13 cellular contexts compared by ENCODE assay signal in the genomic region with DNA sequence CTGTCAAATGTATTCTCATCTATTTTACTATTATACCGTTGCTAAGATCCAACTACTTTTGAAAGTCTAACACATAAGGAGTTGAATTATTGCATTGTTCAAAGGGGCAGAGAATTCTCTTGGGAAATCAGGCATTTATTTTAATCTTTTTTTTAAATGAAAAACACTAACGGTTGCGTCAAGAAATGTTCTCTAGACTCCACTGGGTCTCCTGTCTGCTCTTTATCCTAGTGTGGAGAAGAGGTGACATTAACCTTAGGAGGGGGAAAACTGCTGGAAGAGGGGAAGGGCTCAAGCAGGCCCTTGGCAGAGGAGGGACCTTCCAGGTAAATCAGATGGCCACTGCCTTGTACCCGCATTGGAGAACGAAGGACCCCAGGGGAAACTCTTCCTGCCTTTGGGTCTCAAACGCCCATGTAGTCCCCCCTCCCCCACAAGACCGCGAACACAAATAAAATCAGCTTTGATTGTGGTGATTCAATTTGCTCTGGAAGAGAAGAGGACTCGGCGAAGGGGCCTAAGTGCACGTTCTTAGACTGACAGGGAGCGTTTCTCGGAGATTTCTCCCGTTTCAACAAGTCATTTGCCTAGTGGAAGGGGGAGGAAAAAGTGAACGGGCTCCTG. TPM values are rescaled to one million over a fixed set of nuclear protein-coding genes. Genes with fewer than 3 reads are reported as not detected.
DNase-seq lines count a peak whose midpoint lies in the region; ATAC-seq and TF ChIP-seq lines count a peak whose summit lies in the region.
"Had no signal": no experiment of that assay in that cellular context is flagged by ENCODE, and none has a peak within 500 bp of the region (broad histone marks: within the 10 kb centered on the region; RNA-seq: fewer than 3 reads in every experiment).

No MANE protein-coding gene starts in this region.

- no peaks in the 10 kb centered on the region for H4K20me1 ChIP-seq in OCI-LY7 (ENCODE audit: insufficient read depth, low read length)

- H3K27me3 Mint-ChIP-seq in immature natural killer cell (ENCODE audit: low read depth in 3 of 3) = peaks cover 2 to 31% (median 19%) of the 10 kb centered on the region in 3 donors

- H3K9me2 ChIP-seq in OCI-LY7 (ENCODE audit: insufficient read depth, low read length) = no peaks in the 10 kb centered on the region

- peaks cover 40% of the 10 kb centered on the region for H3K4me1 ChIP-seq in A673 (ENCODE audit: insufficient read depth, low read length, poor library complexity, severe bottlenecking)
- peaks cover 49% of the 10 kb centered on the region for H3K4me1 ChIP-seq in left ventricle myocardium inferior
- H3K4me1 ChIP-seq in ovary (ENCODE audit: insufficient read depth) = peaks cover 9% of the 10 kb centered on the region
- no peaks in the 10 kb centered on the region for H3K4me1 ChIP-seq in OCI-LY7 (ENCODE audit: insufficient read depth, low read length, poor library complexity, severe bottlenecking)

- H3K27me3 ChIP-seq in A673 (replicated peaks; ENCODE audit: insufficient read depth, low read depth, low read length, poor library complexity) (no peaks in the 10 kb centered on the region), left ventricle myocardium inferior (ENCODE audit: low read depth) (peaks cover 10% of the 10 kb centered on the region), ovary (no peaks in the 10 kb centered on the region)

- no peak overlapping the region for H3K4me2 ChIP-seq in OCI-LY7 (ENCODE audit: low read length)

- no peaks in the 10 kb centered on the region for H3K79me2 ChIP-seq in OCI-LY7 (ENCODE audit: insufficient read depth, low read depth, low read length)

- H3K4me3 ChIP-seq in A673 (ENCODE audit: low read depth, low read length, poor library complexity, severe bottlenecking) (peak overlapping the region; percentile 73), left ventricle myocardium inferior (peak overlapping the region; percentile 76), ovary (peak overlapping the region; percentile 71), OCI-LY7 (ENCODE audit: low read depth, low read length, poor library complexity, severe bottlenecking) (no peak overlapping the region)

- CTCF ChIA-PET in A673 (lab: Charles Lee) = no interaction called here
- CTCF ChIA-PET in OCI-LY7 (lab: Charles Lee; ENCODE audit: unreplicated experiment) = no interaction called here

- ATAC-seq in activated CD4-positive, CD25-positive, alpha-beta regulatory T cell treated with anti-CD3 and anti-CD28 coated beads, Interleukin-2, amount 50 U/mL, for 24 hours = no peak

- H3K9me3 Mint-ChIP-seq in immature natural killer cell = peaks cover 0 to 3% (median 0%) of the 10 kb centered on the region in 6 donors

- BruUV-seq in A673 (replicated peaks; lab: Mats Ljungman, UMichigan) (no TSS peak), OCI-LY7 (replicated peaks; lab: Mats Ljungman, UMichigan) (no TSS peak)

- peak overlapping the region in 1 of 5 donors; percentile 14 for H3K4me3 Mint-ChIP-seq in immature natural killer cell

- intact Hi-C loops in A673 (cut with micrococcal nuclease; ENCODE audit: unreplicated experiment) = loop anchor here (10.0 kb wide), 1 partner anchor 209 kb away; no protein-coding TSS in a partner anchor
- intact Hi-C loops in left ventricle myocardium inferior (cut with micrococcal nuclease) = no loop called here
- intact Hi-C loops in ovary (cut with DNase I) = loop anchor here in 2 of 4 donors (10.0 kb wide), 1 partner anchor 61 kb away; no protein-coding TSS in a partner anchor
- intact Hi-C loops in OCI-LY7 (cut with micrococcal nuclease; ENCODE audit: unreplicated experiment) = no loop called here

- no peak for TF ChIP-seq EP300 in ovary (IDR thresholded peaks at IDR 0.05)

- H3K4me1 Mint-ChIP-seq in immature natural killer cell = peaks cover 0 to 6% of the 10 kb centered on the region in 2 donors

- DNase-seq in A673 (ENCODE audit: low spot score) (peak; percentile 69), amniotic epithelial cell (ENCODE audit: low read depth) (peak; percentile 21), left ventricle myocardium inferior (no peak), ovary (peak in 3 of 5 donors; percentile 57 to 68 (median 59)), immature natural killer cell (no peak), NCI-H1436 (lab: John Stamatoyannopoulos, UW) (no peak), OCI-LY7 (ENCODE audit: low spot score) (no peak)
- DNase-seq: effector memory CD4-positive, alpha-beta T cell; KBM-7; NCI-H524 treated with DMSO at 0.1 percent for 48 hours; stimulated activated CD4-positive, alpha-beta T cell treated with anti-CD3 and anti-CD28 coated beads, Interleukin-1b, Interleukin-23, amount 100 ng/mL, for 48 hours; T-helper 2 cell had no signal

- peaks cover 0 to 3% (median 0%) of the 10 kb centered on the region in 3 donors for H3K36me3 Mint-ChIP-seq in immature natural killer cell

- H3K27ac ChIP-seq in A673 (ENCODE audit: low read depth, low read length, poor library complexity, severe bottlenecking) (peak overlapping the region; percentile 76), left ventricle myocardium inferior (replicated peaks) (peak overlapping the region; percentile 90), ovary (peak overlapping the region; percentile 42 to 96), OCI-LY7 (ENCODE audit: low read depth, low read length, poor library complexity, severe bottlenecking) (no peak overlapping the region)

- no peaks in the 10 kb centered on the region for H3K9me3 ChIP-seq in A673 (ENCODE audit: low read depth, low read length, poor library complexity, severe bottlenecking)
- H3K9me3 ChIP-seq in left ventricle myocardium inferior (replicated peaks) = no peaks in the 10 kb centered on the region
- no peaks in the 10 kb centered on the region for H3K9me3 ChIP-seq in ovary
- H3K9me3 ChIP-seq in OCI-LY7 (ENCODE audit: low read length) = no peaks in the 10 kb centered on the region

- TF ChIP-seq CTCF in A673 (conservative IDR thresholded peaks at IDR 0.05; ENCODE audit: low read depth, low read length) (no peak), left ventricle myocardium inferior (IDR thresholded peaks at IDR 0.05; ENCODE audit: borderline replicate concordance) (no peak), ovary (IDR thresholded peaks at IDR 0.05) (no peak), OCI-LY7 (conservative IDR thresholded peaks at IDR 0.05; ENCODE audit: low read length) (no peak)

- H3K27ac Mint-ChIP-seq in immature natural killer cell = no peak overlapping the region

- H3K36me3 ChIP-seq in A673 (ENCODE audit: insufficient read depth, low read length, poor library complexity, severe bottlenecking) (peaks cover 23% of the 10 kb centered on the region), left ventricle myocardium inferior (no peaks in the 10 kb centered on the region), ovary (no peaks in the 10 kb centered on the region), OCI-LY7 (ENCODE audit: insufficient read depth, low read length) (no peaks in the 10 kb centered on the region)

- POLR2A ChIA-PET in A673 (lab: Charles Lee; ENCODE audit: low non-redundant PET) (no interaction called here), OCI-LY7 (lab: Charles Lee) (no interaction called here)

- WGBS in ovary, 3 donors = 34 to 40% (median 37%) methylated on average over 15 of the region's 15 CpGs

- H2AFZ ChIP-seq in OCI-LY7 (ENCODE audit: low read length) = no peak overlapping the region

- TF ChIP-seq POLR2A in ovary (IDR thresholded peaks at IDR 0.05) = no peak

RNA-seq across cellular contexts. Expression of a gene that starts 1.1 kb away (rescaled TPM):
- total RNA-seq in A673 (2021) (333 and 355 TPM in 2 replicates), left ventricle myocardium inferior (38.0 TPM), ovary (100 to 1,000 TPM in 1 of 7 donors, 10 to 100 TPM in 6; 21.1 to 112 (median 60.6) TPM), OCI-LY7 (2022) (not detected in 2 replicates)
- polyA plus RNA-seq in ovary (10 to 100 TPM; 50.0 to 67.4 TPM), immature natural killer cell (under 1 TPM in 1 of 3 donors, not detected in 2; 0.31 TPM)
- 0.08 TPM in 1 of 2 replicates, not detected in the other for total RNA-seq in OCI-LY7 (2014; rRNA removed; shearing (Covaris generic))

Comparison
In these comparisons a context has a peak if more than half of its experiments do, and no peak if none do; other contexts are left out.
1. DNase-seq: peak in A673 (single experiment), amniotic epithelial cell (single experiment) and ovary (3 of 5); none in left ventricle myocardium inferior (single experiment), immature natural killer cell (0 of 3), NCI-H1436 (single experiment) and OCI-LY7 (single experiment).
2. RNA of a gene that starts 1.1 kb away (total RNA-seq): 333 to 355 TPM in A673, 21.1 to 112 TPM in ovary and 38.0 TPM in left ventricle myocardium inferior (single experiment); 0.08 TPM in OCI-LY7; every median in the first group is over 10 times any median in the second.